Comparison of ENCODE assay signal across 23 cellular contexts in genomic region chr22:49418341-49418894, GRCh38.
DNase-seq lines count a peak whose midpoint lies in the region; ATAC-seq and TF ChIP-seq lines count a peak whose summit lies in the region.
"Had no signal": no experiment of that assay in that cellular context is flagged by ENCODE, and none has a peak within 500 bp of the region (broad histone marks: within the 10 kb centered on the region; RNA-seq: fewer than 3 reads in every experiment).

No MANE protein-coding gene starts in this region.

- H3K27ac Mint-ChIP-seq in chondrocyte (ENCODE audit: unreplicated experiment) (no peak overlapping the region), osteocyte (ENCODE audit: unreplicated experiment) (no peak overlapping the region)
- no peak overlapping the region for H3K27ac Mint-ChIP-seq in T-helper 2 cell treated with Interferon-gamma antibody and Interleukin-4, amounts not matched to agents 5 μg/mL and 100 μg/mL, for 36 hours

- no peaks in the 10 kb centered on the region for H3K4me1 ChIP-seq in spleen
- H3K4me1 ChIP-seq: BE2C had no signal

- intact Hi-C loops in cardiac septum (cut with DNase I) (no loop called here), Right ventricle myocardium inferior (cut with DNase I) (no loop called here), spleen (cut with DNase I; ENCODE audit: low total_unique reads) (no loop called here)

- H3K9me3 Mint-ChIP-seq in chondrocyte (ENCODE audit: low read depth) = peaks cover 13% of the 10 kb centered on the region
- peaks cover 11% of the 10 kb centered on the region for H3K9me3 Mint-ChIP-seq in osteocyte (ENCODE audit: unreplicated experiment)
- H3K9me3 Mint-ChIP-seq in T-helper 2 cell treated with Interferon-gamma antibody and Interleukin-4, amounts not matched to agents 5 μg/mL and 100 μg/mL, for 36 hours = no peaks in the 10 kb centered on the region

- ATAC-seq in Right ventricle myocardium inferior = no peak
- ATAC-seq in left lobe of liver = no peak
- ATAC-seq: Panc1 had no signal

- H3K27me3 Mint-ChIP-seq in chondrocyte (ENCODE audit: low read depth) = peaks cover 6% of the 10 kb centered on the region
- no peaks in the 10 kb centered on the region for H3K27me3 Mint-ChIP-seq in osteocyte (ENCODE audit: unreplicated experiment)
- H3K27me3 Mint-ChIP-seq in T-helper 2 cell treated with Interferon-gamma antibody and Interleukin-4, amounts not matched to agents 5 μg/mL and 100 μg/mL, for 36 hours (ENCODE audit: low read depth) = no peaks in the 10 kb centered on the region

- no peaks in the 10 kb centered on the region for H3K36me3 ChIP-seq in spleen
- H3K36me3 ChIP-seq: BE2C, MG63 had no signal

- H3K4me3 ChIP-seq in spleen = no peak overlapping the region
- H3K4me3 ChIP-seq: MG63, SK-N-MC had no signal

- H3K4me1 Mint-ChIP-seq in chondrocyte (ENCODE audit: low read depth) (no peaks in the 10 kb centered on the region), osteocyte (ENCODE audit: unreplicated experiment) (no peaks in the 10 kb centered on the region)
- H3K4me1 Mint-ChIP-seq in T-helper 2 cell treated with Interferon-gamma antibody and Interleukin-4, amounts not matched to agents 5 μg/mL and 100 μg/mL, for 36 hours (ENCODE audit: low read depth) = no peaks in the 10 kb centered on the region
- H3K4me1 Mint-ChIP-seq: CD14-positive monocyte had no signal

- peaks cover 0 to 23% (median 14%) of the 10 kb centered on the region in 8 donors for H3K9me3 ChIP-seq in spleen
- H3K9me3 ChIP-seq: BE2C, MG63 had no signal

- H3K36me3 Mint-ChIP-seq in chondrocyte (ENCODE audit: low read depth) (no peaks in the 10 kb centered on the region), osteocyte (ENCODE audit: unreplicated experiment) (no peaks in the 10 kb centered on the region)
- no peaks in the 10 kb centered on the region for H3K36me3 Mint-ChIP-seq in T-helper 2 cell treated with Interferon-gamma antibody and Interleukin-4, amounts not matched to agents 5 μg/mL and 100 μg/mL, for 36 hours (ENCODE audit: low read depth)
- H3K36me3 Mint-ChIP-seq: CD14-positive monocyte had no signal

- TF ChIP-seq CTCF in chondrocyte (IDR thresholded peaks at IDR 0.05) (no peak), osteocyte (IDR thresholded peaks at IDR 0.05) (no peak), spleen (IDR thresholded peaks at IDR 0.05 in 8 of 11, conservative IDR thresholded peaks at IDR 0.05 in 3 of 11) (no peak)

- H3K4me3 Mint-ChIP-seq in chondrocyte (ENCODE audit: unreplicated experiment) (no peak overlapping the region), osteocyte (ENCODE audit: unreplicated experiment) (no peak overlapping the region)
- no peak overlapping the region for H3K4me3 Mint-ChIP-seq in T-helper 2 cell treated with Interferon-gamma antibody and Interleukin-4, amounts not matched to agents 5 μg/mL and 100 μg/mL, for 36 hours
- H3K4me3 Mint-ChIP-seq: CD14-positive monocyte had no signal

- 90 to 93% (median 91%) methylated on average over 32 to 39 of the region's 39 CpGs for WGBS in spleen, 5 donors

- peaks cover 0 to 6% (median 0%) of the 10 kb centered on the region in 7 donors for H3K27me3 ChIP-seq in spleen (replicated peaks in 1 of 7)
- H3K27me3 ChIP-seq: BE2C had no signal

- TF ChIP-seq POLR2A in spleen (IDR thresholded peaks at IDR 0.05) = no peak

- DNase-seq in cardiac septum (ENCODE audit: low spot score) (peak; percentile 44), Right ventricle myocardium inferior (ENCODE audit: missing footprints) (no peak), chondrocyte (ENCODE audit: low spot score) (peak; percentile 40), left lobe of liver (ENCODE audit: low spot score) (peak; percentile 33), osteocyte (ENCODE audit: extremely low spot score, unreplicated experiment) (peak; percentile 83), spleen (no peak), HK-2 (ENCODE audit: unreplicated experiment) (no peak)
- DNase-seq in T-helper 2 cell treated with Interferon-gamma antibody and Interleukin-4, amounts not matched to agents 5 μg/mL and 100 μg/mL, for 36 hours (ENCODE audit: low spot score) = no peak
- DNase-seq: 8988T, ACHN, BE2C, KG1, MG63, NCI-H1105 treated with DMSO at 0.1 percent for 48 hours, NCI-H146, NCI-H1930, NCI-H446, NCI-H69, SIG-M5 had no signal

- no peak overlapping the region for H3K27ac ChIP-seq in spleen
- H3K27ac ChIP-seq: RWPE1, SK-N-MC had no signal

Comparison
In these comparisons a context has a peak if more than half of its experiments do, and no peak if none do; other contexts are left out.
1. DNase-seq: peak in cardiac septum (single experiment), chondrocyte (single experiment), left lobe of liver (single experiment) and osteocyte (single experiment); none in Right ventricle myocardium inferior (single experiment), spleen (single experiment), HK-2 (single experiment) and T-helper 2 cell treated with Interferon-gamma antibody and Interleukin-4, amounts not matched to agents 5 μg/mL and 100 μg/mL, for 36 hours (single experiment).